20 cellular contexts compared by ENCODE assay signal in the genomic region with DNA sequence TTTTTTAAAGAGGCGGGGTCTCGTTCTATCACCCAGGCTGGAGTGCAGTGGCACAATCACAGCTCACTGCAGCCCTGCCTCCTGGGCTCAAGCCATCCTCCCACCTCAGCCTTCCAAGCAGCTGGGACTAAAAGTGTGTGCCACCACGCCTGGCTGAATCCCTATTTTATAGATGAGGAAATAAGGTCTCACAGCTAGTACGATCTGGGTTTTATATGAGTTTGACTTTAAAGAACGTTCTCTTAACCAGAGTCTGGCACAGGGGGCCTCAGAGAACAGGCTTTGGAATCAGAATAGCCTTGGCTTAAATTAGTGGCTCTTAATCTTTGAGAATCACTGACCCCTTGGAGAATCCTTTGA. TPM values are rescaled to one million over a fixed set of nuclear protein-coding genes. Genes with fewer than 3 reads are reported as not detected.
A peak's percentile ranks its signal among the peaks of the same experiment; 100 is the strongest.
DNase-seq lines count a peak whose midpoint lies in the region; ATAC-seq and TF ChIP-seq lines count a peak whose summit lies in the region.
"Had no signal": no experiment of that assay in that cellular context is flagged by ENCODE, and none has a peak within 500 bp of the region (broad histone marks: within the 10 kb centered on the region; RNA-seq: fewer than 3 reads in every experiment).

No MANE protein-coding gene starts in this region.

- peak overlapping the region; percentile 91 for H2BK120ac ChIP-seq in IMR-90 (ENCODE audit: low read depth, low read length)

- peak overlapping the region; percentile 54 for H2BK5ac ChIP-seq in IMR-90 (ENCODE audit: low read depth, low read length, poor library complexity, severe bottlenecking)

- intact Hi-C loops in IMR-90 (cut with micrococcal nuclease), result no loop called here

- dilution Hi-C loops in IMR-90 (cut with HindIII; ENCODE audit: low sequenced_read_pairs, unreplicated experiment), result no loop called here

- no peak overlapping the region for H2AK9ac ChIP-seq in IMR-90 (replicated peaks; ENCODE audit: low read depth, low read length, poor library complexity)

- peak overlapping the region; percentile 65; the same call in 1 of the 2 replicates for H3K18ac ChIP-seq in IMR-90 (ENCODE audit: low read depth, low read length)

- TF ChIP-seq POLR2A in IMR-90 (IDR thresholded peaks at IDR 0.05; ENCODE audit: low read depth, low read length), result no peak

- TF ChIP-seq CTCF in IMR-90 (conservative IDR thresholded peaks at IDR 0.05; ENCODE audit: low read depth, low read length), result no peak

- no peaks in the 10 kb centered on the region for H4K20me1 ChIP-seq in IMR-90 (ENCODE audit: insufficient read depth, low read length)

- H4K5ac ChIP-seq in IMR-90 (ENCODE audit: low read depth, low read length), result peak overlapping the region; percentile 47; the same call in 1 of the 2 replicates

- no peak for TF ChIP-seq RAD21 in IMR-90 (IDR thresholded peaks at IDR 0.05; ENCODE audit: low read length)

- H3K14ac ChIP-seq in IMR-90 (replicated peaks; ENCODE audit: low read depth, low read length), result peak overlapping the region; percentile 66

- peak overlapping the region; percentile 78 for H2AK5ac ChIP-seq in IMR-90 (ENCODE audit: low read depth, low read length)

- peak overlapping the region; percentile 22; the same call in 2 of the 3 replicates for H2BK15ac ChIP-seq in IMR-90 (ENCODE audit: low read depth, low read length)

- H3K23ac ChIP-seq in IMR-90 (ENCODE audit: low read depth, low read length), result peak overlapping the region; percentile 7; the same call in 1 of the 2 replicates

- H3K4me3 ChIP-seq in IMR-90 (ENCODE audit: insufficient read depth, low read depth, low read length), result no peak overlapping the region

- H3K4me1 ChIP-seq in IMR-90 (ENCODE audit: control insufficient read depth, insufficient read depth, low read length), result peaks cover 19% of the 10 kb centered on the region

- H3K36me3 ChIP-seq in IMR-90 (ENCODE audit: control insufficient read depth, insufficient read depth, low read length), result no peaks in the 10 kb centered on the region

- H4K8ac ChIP-seq in IMR-90 (ENCODE audit: low read depth in 2 of 2, low read length in 2 of 2), result peak overlapping the region; percentile 14 to 77

- 0 out of 2 replicates have a peak overlapping the region, but pooled peaks have one; percentile 36 for H3K9ac ChIP-seq in IMR-90 (ENCODE audit: low read depth, low read length)

- 0 out of 2 replicates have a peak overlapping the region, but pooled peaks have one; percentile 22 for H3K56ac ChIP-seq in IMR-90 (ENCODE audit: extremely low read depth, insufficient read depth, low read length)

- no TSS peak for BruUV-seq in IMR-90 (replicated peaks; lab: Mats Ljungman, UMichigan)

- H3K4ac ChIP-seq in IMR-90 (ENCODE audit: low read depth, low read length), result peak overlapping the region; percentile 84

- H3K79me1 ChIP-seq in IMR-90 (ENCODE audit: low read depth in 1 of 2, low read length in 2 of 2), result peaks cover 0 to 9% of the 10 kb centered on the region in 2 experiments; a peak in 1 of 4 replicates

- H2BK20ac ChIP-seq in IMR-90 (ENCODE audit: low read depth, low read length), result peak overlapping the region; percentile 96

- DNase-seq in D341Med (ENCODE audit: low spot score) (peak; percentile 6), IMR-90 (no peak), epithelial cell of prostate (ENCODE audit: low read depth, low spot score) (no peak), left kidney (ENCODE audit: low read depth, low spot score) (peak; percentile 34), NCI-H1092 (lab: John Stamatoyannopoulos, UW) (no peak), 8988T (no peak), NCI-H1092 treated with DMSO at 0.1 percent for 48 hours (lab: John Stamatoyannopoulos, UW) (no peak)
- DNase-seq in effector CD4-positive, alpha-beta T cell, result no peak
- DNase-seq: CD8-positive, alpha-beta T cell; DND-41; Kasumi-1; MV-4-11; NCI-H1436 treated with DMSO at 0.1 percent for 48 hours; NCI-H2081 treated with DMSO at 0.1 percent for 48 hours; NCI-H345; NCI-H526 treated with DMSO at 0.1 percent for 48 hours; NK-92 treated with Interleukin-12 subunit alpha and Interleukin-12 subunit beta, amount 100 ng/mL, for 24 hours; OCI-M1 had no signal

- H3K9me1 ChIP-seq in IMR-90 (ENCODE audit: insufficient read depth, low read length), result peaks cover 13% of the 10 kb centered on the region

- no peak overlapping the region for H3K27ac ChIP-seq in IMR-90 (ENCODE audit: insufficient read depth, low read length)
- peak overlapping the region; percentile 22 for H3K27ac ChIP-seq in epithelial cell of prostate

- no peak for ATAC-seq in IMR-90 (ENCODE audit: low read depth)
- ATAC-seq: CD8-positive, alpha-beta T cell had no signal

- H3K4me2 ChIP-seq in IMR-90 (ENCODE audit: low read depth, low read length), result no peak overlapping the region

- H3K9me3 ChIP-seq in IMR-90 (ENCODE audit: control insufficient read depth, insufficient read depth, low read length), result no peaks in the 10 kb centered on the region

- H3K27me3 ChIP-seq in IMR-90 (ENCODE audit: control insufficient read depth, insufficient read depth, low read length), result no peaks in the 10 kb centered on the region

- no peak overlapping the region for H2AFZ ChIP-seq in IMR-90 (replicated peaks; ENCODE audit: low read length, poor library complexity)

- peak overlapping the region; percentile 37 for H4K91ac ChIP-seq in IMR-90 (ENCODE audit: insufficient read depth, low read depth, low read length)

- in situ Hi-C loops in IMR-90 (cut with MboI; ENCODE audit: low sequenced_read_pairs), result no loop called here

- 92% methylated on average over 2 of the region's 5 CpGs; no CpG with 5 or more reads in 1 of the 2 experiments for WGBS in IMR-90 (ENCODE audit: extremely low coverage in 2 of 2, insufficient read length in 1 of 2), 2 experiments

- CTCF ChIA-PET in IMR-90 (lab: Yijun Ruan, JAX), result interaction anchor here (0.7 kb wide), 1 partner anchor 173 kb away, joined by 4 read pairs; no protein-coding TSS in a partner anchor

- POLR2A ChIA-PET in IMR-90 (lab: Charles Lee; ENCODE audit: unreplicated experiment), result no interaction called here

TF ChIP-seq in IMR-90, 13 proteins besides CTCF, POLR2A, EP300 and RAD21:
- no peak for TF ChIP-seq NFE2L2 (IDR thresholded peaks at IDR 0.05; ENCODE audit: low read depth, low read length)
- TF ChIP-seq MAFK (IDR thresholded peaks at IDR 0.05; ENCODE audit: low read depth, low read length), result no peak
- TF ChIP-seq RFX5 (IDR thresholded peaks at IDR 0.05; ENCODE audit: low read depth, low read length), result no peak
- TF ChIP-seq FOS (IDR thresholded peaks at IDR 0.05; ENCODE audit: low read depth, low read length), result no peak
- TF ChIP-seq, protein P1, sequence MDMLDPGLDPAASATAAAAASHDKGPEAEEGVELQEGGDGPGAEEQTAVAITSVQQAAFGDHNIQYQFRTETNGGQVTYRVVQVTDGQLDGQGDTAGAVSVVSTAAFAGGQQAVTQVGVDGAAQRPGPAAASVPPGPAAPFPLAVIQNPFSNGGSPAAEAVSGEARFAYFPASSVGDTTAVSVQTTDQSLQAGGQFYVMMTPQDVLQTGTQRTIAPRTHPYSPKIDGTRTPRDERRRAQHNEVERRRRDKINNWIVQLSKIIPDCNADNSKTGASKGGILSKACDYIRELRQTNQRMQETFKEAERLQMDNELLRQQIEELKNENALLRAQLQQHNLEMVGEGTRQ (IDR thresholded peaks at IDR 0.05; ENCODE audit: low read depth, low read length), result no peak
- TF ChIP-seq, protein P2, sequence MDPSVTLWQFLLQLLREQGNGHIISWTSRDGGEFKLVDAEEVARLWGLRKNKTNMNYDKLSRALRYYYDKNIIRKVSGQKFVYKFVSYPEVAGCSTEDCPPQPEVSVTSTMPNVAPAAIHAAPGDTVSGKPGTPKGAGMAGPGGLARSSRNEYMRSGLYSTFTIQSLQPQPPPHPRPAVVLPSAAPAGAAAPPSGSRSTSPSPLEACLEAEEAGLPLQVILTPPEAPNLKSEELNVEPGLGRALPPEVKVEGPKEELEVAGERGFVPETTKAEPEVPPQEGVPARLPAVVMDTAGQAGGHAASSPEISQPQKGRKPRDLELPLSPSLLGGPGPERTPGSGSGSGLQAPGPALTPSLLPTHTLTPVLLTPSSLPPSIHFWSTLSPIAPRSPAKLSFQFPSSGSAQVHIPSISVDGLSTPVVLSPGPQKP (IDR thresholded peaks at IDR 0.05; ENCODE audit: borderline replicate concordance, low read depth, low read length), result no peak
- no peak for TF ChIP-seq CEBPB (IDR thresholded peaks at IDR 0.05; ENCODE audit: low read depth, low read length)
- TF ChIP-seq RCOR1 (IDR thresholded peaks at IDR 0.05; ENCODE audit: insufficient replicate concordance, low read length), result no peak
- TF ChIP-seq BHLHE40 (IDR thresholded peaks at IDR 0.05; ENCODE audit: low read depth, low read length), result no peak
- no peak for TF ChIP-seq CHD1 (IDR thresholded peaks at IDR 0.05; ENCODE audit: low read depth, low read length)
- TF ChIP-seq MAZ (IDR thresholded peaks at IDR 0.05; ENCODE audit: borderline replicate concordance, low read depth, low read length), result no peak
- TF ChIP-seq MXI1 (IDR thresholded peaks at IDR 0.05; ENCODE audit: borderline replicate concordance, low read depth, low read length), result no peak
- no peak for TF ChIP-seq SMC3 (IDR thresholded peaks at IDR 0.05; ENCODE audit: low read depth, low read length)
TF ChIP-seq in IMR-90: peak in this region for 0.

RNA-seq across cellular contexts. Expression of a gene that starts 47.6 kb away (rescaled TPM):
- 64.7 and 114 TPM in 2 replicates for total RNA-seq in IMR-90 (2012; rRNA removed)
- 65.0 and 87.9 TPM in 2 replicates for polyA plus RNA-seq in IMR-90 (2012; rRNA removed)
- 36.1 and 51.5 TPM in 2 replicates for polyA plus RNA-seq in IMR-90 (2012; cell fraction: cytosol; rRNA removed)
- polyA plus RNA-seq in IMR-90 (2012; cell fraction: nucleus; rRNA removed; ENCODE audit: low replicate concordance), result 11.2 and 23.1 TPM in 2 replicates

RNA-seq across cellular contexts. Expression of a gene that starts 49.1 kb away (rescaled TPM):
- not detected in 2 replicates for total RNA-seq in IMR-90 (2012; rRNA removed)
- not detected in 2 replicates for polyA plus RNA-seq in IMR-90 (2012; rRNA removed)
- polyA plus RNA-seq in IMR-90 (2012; cell fraction: cytosol; rRNA removed), result not detected in 2 replicates
- polyA plus RNA-seq in IMR-90 (2012; cell fraction: nucleus; rRNA removed; ENCODE audit: low replicate concordance), result not detected in 2 replicates
- total RNA-seq: CD8-positive, alpha-beta T cell; H4; SK-MEL-5 had no signal

Comparison
In these comparisons a context has a peak if more than half of its experiments do, and no peak if none do; other contexts are left out.
1. DNase-seq: peak in D341Med (single experiment) and left kidney (single experiment); none in IMR-90 (single experiment), epithelial cell of prostate (single experiment), NCI-H1092 (single experiment), 8988T (single experiment), NCI-H1092 treated with DMSO at 0.1 percent for 48 hours (single experiment) and effector CD4-positive, alpha-beta T cell (single experiment).